Comparison of ENCODE assay signal across 17 cellular contexts in the genomic region with DNA sequence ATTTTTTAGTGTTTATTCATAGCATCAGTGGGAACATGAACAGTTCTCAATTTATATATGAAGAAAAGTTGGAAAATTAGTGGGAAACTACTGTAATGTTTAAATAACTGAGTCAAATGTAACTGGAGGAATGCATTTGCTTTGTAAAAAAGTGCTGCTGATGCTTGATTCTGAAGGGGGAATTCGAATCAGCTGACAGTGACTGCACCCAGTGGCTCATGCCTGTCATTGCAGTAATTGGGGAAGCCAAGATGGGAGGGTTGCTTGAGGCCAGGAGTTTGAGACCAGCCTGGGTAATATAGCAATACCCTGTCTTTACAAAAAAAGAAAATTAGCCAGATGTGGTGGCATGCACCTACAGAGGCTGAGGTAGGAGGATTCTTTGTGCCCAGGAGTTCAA.
DNase-seq lines count a peak whose midpoint lies in the region; ATAC-seq and TF ChIP-seq lines count a peak whose summit lies in the region.
"Had no signal": no experiment of that assay in that cellular context is flagged by ENCODE, and none has a peak within 500 bp of the region (broad histone marks: within the 10 kb centered on the region; RNA-seq: fewer than 3 reads in every experiment).

No MANE protein-coding gene starts in this region.

- H2AFZ ChIP-seq in DND-41 (ENCODE audit: low read depth, low read length) (no peak overlapping the region), hepatocyte (no peak overlapping the region)

- DNase-seq in DND-41 = no peak
- no peak for DNase-seq in midbrain (lab: John Stamatoyannopoulos, UW)
- no peak for DNase-seq in DMS153 treated with DMSO at 0.1 percent for 48 hours (lab: John Stamatoyannopoulos, UW; ENCODE audit: unreplicated experiment)
- no peak for DNase-seq in activated CD4-positive, CD25-positive, alpha-beta regulatory T cell treated with anti-CD3 and anti-CD28 coated beads, Interleukin-2, amount 50 U/mL, for 72 hours
- no peak for DNase-seq in hepatocyte (ENCODE audit: low spot score)
- DNase-seq: activated CD4-positive, CD25-positive, alpha-beta regulatory T cell; activated T-cell treated with anti-CD3 and anti-CD28 coated beads, Interleukin-2, amount 50 U/mL, for 24 hours; amygdala; dermis blood vessel endothelial cell; GOT3; Right ventricle myocardium superior; stomach had no signal

- H3K4me3 ChIP-seq in DND-41 (ENCODE audit: low read depth in 1 of 2, low read length in 2 of 2) (no peak overlapping the region), hepatocyte (no peak overlapping the region)
- H3K4me3 ChIP-seq: right atrium auricular region, stomach had no signal

- H3K4me2 ChIP-seq in DND-41 (ENCODE audit: insufficient read depth, low read length) (no peak overlapping the region), hepatocyte (no peak overlapping the region)
- H3K4me2 ChIP-seq: KMS-11 had no signal

- no peak overlapping the region for H3K9ac ChIP-seq in DND-41 (ENCODE audit: low read depth, low read length)
- H3K9ac ChIP-seq: KMS-11 had no signal

- no peaks in the 10 kb centered on the region for H3K36me3 ChIP-seq in DND-41 (ENCODE audit: insufficient read depth, low read length)
- no peaks in the 10 kb centered on the region for H3K36me3 ChIP-seq in hepatocyte (replicated peaks; ENCODE audit: insufficient read depth, low read depth)

- no peaks in the 10 kb centered on the region for H3K79me2 ChIP-seq in DND-41 (ENCODE audit: insufficient read depth, low read length)
- no peaks in the 10 kb centered on the region for H3K79me2 ChIP-seq in hepatocyte

- H3K9me2 ChIP-seq in hepatocyte (replicated peaks; ENCODE audit: insufficient read depth) = no peaks in the 10 kb centered on the region

- no peak for ATAC-seq in DND-41 (ENCODE audit: insufficient read depth, low read depth)
- ATAC-seq in GM18511 (IDR thresholded peaks at IDR 0.05; ENCODE audit: unreplicated experiment) = peak; percentile 72
- ATAC-seq in HG03442 (IDR thresholded peaks at IDR 0.05; ENCODE audit: unreplicated experiment) = peak; percentile 60

- H3K27me3 ChIP-seq in DND-41 (ENCODE audit: insufficient read depth, low read length, poor library complexity) = no peaks in the 10 kb centered on the region
- no peaks in the 10 kb centered on the region for H3K27me3 ChIP-seq in hepatocyte
- H3K27me3 ChIP-seq: right atrium auricular region, stomach had no signal

- no peaks in the 10 kb centered on the region for H3K4me1 ChIP-seq in DND-41 (ENCODE audit: insufficient read depth, low read length)
- H3K4me1 ChIP-seq in hepatocyte (ENCODE audit: insufficient read depth) = no peaks in the 10 kb centered on the region
- H3K4me1 ChIP-seq: right atrium auricular region, stomach had no signal

- H3K9me3 ChIP-seq in DND-41 (ENCODE audit: insufficient read depth, low read length, severe bottlenecking) (no peaks in the 10 kb centered on the region), hepatocyte (ENCODE audit: low read depth) (no peaks in the 10 kb centered on the region)
- H3K9me3 ChIP-seq: right atrium auricular region, stomach had no signal

- H3K27ac ChIP-seq in DND-41 (ENCODE audit: low read length) = no peak overlapping the region
- H3K27ac ChIP-seq in VCaP = no peak overlapping the region
- H3K27ac ChIP-seq in hepatocyte = no peak overlapping the region
- H3K27ac ChIP-seq: KMS-11, right atrium auricular region, stomach had no signal

- WGBS in hepatocyte (ENCODE audit: low lambda C conversion rate, missing lambda C conversion rate) = 58% methylated on average over 1 of the region's 1 CpG

- H4K20me1 ChIP-seq in DND-41 (ENCODE audit: insufficient read depth, low read length) (no peaks in the 10 kb centered on the region), hepatocyte (ENCODE audit: insufficient read depth, poor library complexity, severe bottlenecking) (no peaks in the 10 kb centered on the region)

- peak; percentile 31 for TF ChIP-seq CTCF in DND-41 (IDR thresholded peaks at IDR 0.05; ENCODE audit: borderline replicate concordance, extremely low read depth, low read length, poor library complexity, severe bottlenecking)
- TF ChIP-seq CTCF in VCaP (conservative IDR thresholded peaks at IDR 0.05) = 0 out of 2 replicates have a peak, but pooled peaks have one; percentile 7
- TF ChIP-seq CTCF in hepatocyte (IDR thresholded peaks at IDR 0.05; ENCODE audit: poor library complexity) = no peak
